In the genomic region with DNA sequence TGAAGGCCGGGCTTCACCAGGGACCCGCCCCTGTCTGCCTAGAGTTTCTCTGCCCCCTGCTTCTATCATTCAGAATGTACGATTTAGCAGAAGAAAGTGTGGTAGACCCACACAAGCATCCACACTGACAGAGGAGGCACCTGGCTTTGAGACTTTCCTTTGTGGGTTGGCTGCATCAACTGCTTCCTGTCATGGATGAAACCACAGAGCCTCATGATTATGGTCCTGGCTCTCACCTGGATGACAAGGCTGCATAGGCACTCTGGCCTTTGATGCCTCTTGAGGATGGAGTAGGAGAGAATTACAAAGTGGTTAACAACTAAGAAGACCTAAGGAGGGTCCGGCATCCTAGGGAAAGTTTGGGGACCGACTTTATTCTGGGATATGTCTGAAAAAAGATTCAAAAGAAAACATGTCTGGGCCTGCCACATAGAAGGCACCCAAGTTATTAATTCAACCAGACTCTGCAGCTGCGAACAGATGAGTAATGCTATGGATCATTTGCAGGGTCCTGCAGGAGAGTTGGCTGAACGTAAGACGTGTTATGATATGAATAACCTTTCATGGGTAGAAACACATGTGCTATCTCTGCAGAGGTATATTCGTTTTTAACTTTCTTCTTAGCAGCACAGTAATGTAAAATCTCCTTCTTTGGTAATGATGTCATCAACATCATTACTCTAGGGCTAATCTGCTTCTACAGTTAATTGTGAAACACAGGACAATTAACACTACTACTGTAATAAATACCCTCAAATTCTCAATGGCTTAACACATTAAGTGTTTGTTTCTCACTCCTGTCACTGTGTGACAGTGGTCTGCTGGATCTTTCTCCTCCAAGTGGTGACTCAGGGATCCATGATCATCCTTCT, we compare ENCODE assay signal across 1 cellular context.
A peak's percentile ranks its signal among the peaks of the same experiment; 100 is the strongest.
TF ChIP-seq lines count a peak whose summit lies in the region.

No MANE protein-coding gene starts in this region.

TF ChIP-seq in HepG2, 621 proteins besides CTCF, POLR2A, EP300 and RAD21 (continued from another document):
- TF ChIP-seq RNF219 (CRISPR knock-in tag; IDR thresholded peaks at IDR 0.05) = no peak
- no peak for TF ChIP-seq ZNF703 (CRISPR knock-in tag; IDR thresholded peaks at IDR 0.05; ENCODE audit: borderline replicate concordance)
- TF ChIP-seq KLF13 (CRISPR knock-in tag; IDR thresholded peaks at IDR 0.05) = no peak
- no peak for TF ChIP-seq ZNF629 (CRISPR knock-in tag; conservative IDR thresholded peaks at IDR 0.05)
- TF ChIP-seq SMC3 (IDR thresholded peaks at IDR 0.05; ENCODE audit: low read length) = no peak
- no peak for TF ChIP-seq HMGXB4 (CRISPR knock-in tag; IDR thresholded peaks at IDR 0.05; ENCODE audit: borderline replicate concordance in 1 of 2, low read depth in 1 of 2)
- no peak for TF ChIP-seq ZNF709 (CRISPR knock-in tag; IDR thresholded peaks at IDR 0.05)
- peak; percentile 88 for TF ChIP-seq ATF7 (IDR thresholded peaks at IDR 0.05)
- no peak for TF ChIP-seq ATF7 (CRISPR knock-in tag; IDR thresholded peaks at IDR 0.05)
